Comparison of ENCODE assay signal across 8 cellular contexts in genomic region chr15:90598053-90598577, GRCh38.
DNase-seq lines count a peak whose midpoint lies in the region; ATAC-seq and TF ChIP-seq lines count a peak whose summit lies in the region.

No MANE protein-coding gene starts in this region.

- peaks cover 45% of the 10 kb centered on the region for H3K4me1 ChIP-seq in suprapubic skin

- no peak for TF ChIP-seq POLR2A in suprapubic skin (IDR thresholded peaks at IDR 0.05)

- peak overlapping the region; percentile 99 for H3K27ac Mint-ChIP-seq in activated naive CD4-positive, alpha-beta T cell treated with anti-CD3 and anti-CD28 coated beads for 36 hours
- peak overlapping the region; percentile 85 to 96 (median 92) for H3K27ac Mint-ChIP-seq in immature natural killer cell

- no peak for TF ChIP-seq CTCF in suprapubic skin (IDR thresholded peaks at IDR 0.05)

- H3K4me3 Mint-ChIP-seq in activated naive CD4-positive, alpha-beta T cell treated with anti-CD3 and anti-CD28 coated beads for 36 hours, result no peak overlapping the region
- H3K4me3 Mint-ChIP-seq in immature natural killer cell, result peak overlapping the region; percentile 57 to 75 (median 68)

- CTCF ChIA-PET in activated naive CD4-positive, alpha-beta T cell treated with anti-CD3 and anti-CD28 coated beads for 36 hours (lab: Charles Lee), result interaction anchor here (0.6 to 1.6 kb wide), 5 partner anchors 14 to 207 kb away, joined by 3 to 7 read pairs (median 4); no protein-coding TSS in a partner anchor

- peak; percentile 38 for ATAC-seq in HG03139 (IDR thresholded peaks at IDR 0.05; ENCODE audit: unreplicated experiment)
- ATAC-seq in HG02970 (IDR thresholded peaks at IDR 0.05; ENCODE audit: low FRiP score, unreplicated experiment), result no peak

- peaks cover 7% of the 10 kb centered on the region for H3K36me3 ChIP-seq in suprapubic skin

- DNase-seq in activated naive CD4-positive, alpha-beta T cell treated with anti-CD3 and anti-CD28 coated beads for 36 hours, result peak; percentile 38
- no peak for DNase-seq in activated naive CD4-positive, alpha-beta T cell (lab: John Stamatoyannopoulos, UW)
- DNase-seq in activated CD8-positive, alpha-beta memory T cell treated with anti-CD3 and anti-CD28 coated beads, Interleukin-2, amount 50 U/mL, for 48 hours, result peak; percentile 60
- DNase-seq in immature natural killer cell (peak; percentile 22 to 39 (median 32)), suprapubic skin (ENCODE audit: low spot score in 2 of 2) (peak in 1 of 2 donors; percentile 82), NCI-H1436 (lab: John Stamatoyannopoulos, UW) (no peak)

- H3K9me3 Mint-ChIP-seq in activated naive CD4-positive, alpha-beta T cell treated with anti-CD3 and anti-CD28 coated beads for 36 hours, result no peaks in the 10 kb centered on the region
- no peaks in the 10 kb centered on the region for H3K9me3 Mint-ChIP-seq in immature natural killer cell

- TF ChIP-seq EP300 in suprapubic skin (IDR thresholded peaks at IDR 0.05), result no peak

- intact Hi-C loops in activated naive CD4-positive, alpha-beta T cell treated with anti-CD3 and anti-CD28 coated beads for 36 hours (cut with micrococcal nuclease), result no loop called here

- H3K36me3 Mint-ChIP-seq in activated naive CD4-positive, alpha-beta T cell treated with anti-CD3 and anti-CD28 coated beads for 36 hours (ENCODE audit: low read depth), result peaks cover 26% of the 10 kb centered on the region
- H3K36me3 Mint-ChIP-seq in immature natural killer cell, result peaks cover 3 to 16% (median 8%) of the 10 kb centered on the region in 3 donors

- no peaks in the 10 kb centered on the region for H3K27me3 Mint-ChIP-seq in activated naive CD4-positive, alpha-beta T cell treated with anti-CD3 and anti-CD28 coated beads for 36 hours (ENCODE audit: low read depth)
- peaks cover 0 to 3% (median 2%) of the 10 kb centered on the region in 3 donors for H3K27me3 Mint-ChIP-seq in immature natural killer cell (ENCODE audit: low read depth in 3 of 3)

- peak overlapping the region; percentile 77 for H3K27ac ChIP-seq in suprapubic skin

- no peaks in the 10 kb centered on the region for H3K27me3 ChIP-seq in suprapubic skin

- H3K9me3 ChIP-seq in suprapubic skin, result no peaks in the 10 kb centered on the region

- H3K4me3 ChIP-seq in suprapubic skin, result no peak overlapping the region

- peaks cover 79% of the 10 kb centered on the region for H3K4me1 Mint-ChIP-seq in activated naive CD4-positive, alpha-beta T cell treated with anti-CD3 and anti-CD28 coated beads for 36 hours (ENCODE audit: low read depth)
- peaks cover 58 to 63% of the 10 kb centered on the region in 2 donors for H3K4me1 Mint-ChIP-seq in immature natural killer cell

- WGBS in suprapubic skin, result 71% methylated on average over 7 of the region's 7 CpGs

Comparison
In these comparisons a context has a peak if more than half of its experiments do, and no peak if none do; other contexts are left out.
1. DNase-seq: peak in activated naive CD4-positive, alpha-beta T cell treated with anti-CD3 and anti-CD28 coated beads for 36 hours (single experiment), activated CD8-positive, alpha-beta memory T cell treated with anti-CD3 and anti-CD28 coated beads, Interleukin-2, amount 50 U/mL, for 48 hours (single experiment) and immature natural killer cell (3 of 3); none in activated naive CD4-positive, alpha-beta T cell (0 of 4) and NCI-H1436 (single experiment).